8 cellular contexts compared by ENCODE assay signal in genomic region chr1:21956720-21957552, GRCh38. TPM values are rescaled to one million over a fixed set of nuclear protein-coding genes. Genes with fewer than 3 reads are reported as not detected.
A peak's percentile ranks its signal among the peaks of the same experiment; 100 is the strongest.
DNase-seq lines count a peak whose midpoint lies in the region; ATAC-seq, FAIRE-seq and TF ChIP-seq lines count a peak whose summit lies in the region.

No MANE protein-coding gene starts in this region.

- no peaks in the 10 kb centered on the region for H3K79me1 ChIP-seq in H1 (ENCODE audit: low read depth, low read length)

- no peak overlapping the region for H3K4me3 ChIP-seq in H1 (ENCODE audit: extremely low read depth in 1 of 4, insufficient read depth in 2 of 4, low read depth in 3 of 4, low read length in 4 of 4)

- no peaks in the 10 kb centered on the region for H3K79me2 ChIP-seq in H1 (ENCODE audit: control insufficient read depth in 1 of 2, insufficient read depth in 2 of 2, low read length in 2 of 2)

- H3K14ac ChIP-seq in H1 (ENCODE audit: insufficient read length), result no peak overlapping the region

- peak overlapping the region; percentile 93; the same call in 1 of the 2 replicates for H2BK12ac ChIP-seq in H1 (ENCODE audit: low read depth, low read length)

- H2BK5ac ChIP-seq in H1 (ENCODE audit: low read depth, low read length), result peak overlapping the region; percentile 53; the same call in 1 of the 2 replicates

- H3K27ac Mint-ChIP-seq in activated CD4-positive, alpha-beta T cell treated with anti-CD3 and anti-CD28 coated beads, Interleukin-2, amount 10 ng/mL, durations not matched to agents 7 days and 5 days, result peak overlapping the region; percentile 82

- no peak for FAIRE-seq in H1 (lab: Jason Lieb, UNC)

- no peaks in the 10 kb centered on the region for H4K20me1 ChIP-seq in H1 (replicated peaks in 1 of 2; ENCODE audit: control insufficient read depth in 1 of 2, insufficient read depth in 2 of 2, low read length in 2 of 2)

- no peaks in the 10 kb centered on the region for H3K9me3 ChIP-seq in H1 (ENCODE audit: insufficient read depth in 2 of 2, low read depth in 1 of 2, low read length in 1 of 2)

- peak overlapping the region; percentile 7 for H3K18ac ChIP-seq in H1 (ENCODE audit: extremely low read depth, low read length)

- H3K9ac ChIP-seq in H1 (replicated peaks in 1 of 4; ENCODE audit: extremely low read depth in 1 of 4, low read depth in 3 of 4, low read length in 3 of 4), result no peak overlapping the region

- no peak overlapping the region for H3K27ac ChIP-seq in H1 (ENCODE audit: low read depth, low read length)

- H4K91ac ChIP-seq in H1 (replicated peaks; ENCODE audit: insufficient read length, low read length), result peak overlapping the region; percentile 86

- no peak overlapping the region for H3K4me2 ChIP-seq in H1 (ENCODE audit: insufficient read depth in 1 of 2, low read depth in 2 of 2, low read length in 2 of 2)

- TF ChIP-seq CTCF in H1 (IDR thresholded peaks at IDR 0.05; ENCODE audit: control extremely low read depth in 1 of 3, insufficient read depth in 1 of 3, low read depth in 1 of 3, low read length in 3 of 3) (no peak), omental fat pad (IDR thresholded peaks at IDR 0.05) (no peak)

- no peaks in the 10 kb centered on the region for H3K9me3 Mint-ChIP-seq in activated CD4-positive, alpha-beta T cell treated with anti-CD3 and anti-CD28 coated beads, Interleukin-2, amount 10 ng/mL, durations not matched to agents 7 days and 5 days

- H4K5ac ChIP-seq in H1 (ENCODE audit: insufficient read length, low read depth, low read length), result no peak overlapping the region

- no peaks in the 10 kb centered on the region for H3K27me3 ChIP-seq in H1 (replicated peaks in 1 of 4; ENCODE audit: control insufficient read depth in 3 of 4, extremely low read depth in 1 of 4, insufficient read depth in 3 of 4, low read length in 3 of 4)

- no peak for TF ChIP-seq EP300 in H1 (IDR thresholded peaks at IDR 0.05; ENCODE audit: borderline replicate concordance in 1 of 2, low read depth in 2 of 2, low read length in 2 of 2)

- H3K27me3 Mint-ChIP-seq in activated CD4-positive, alpha-beta T cell treated with anti-CD3 and anti-CD28 coated beads, Interleukin-2, amount 10 ng/mL, durations not matched to agents 7 days and 5 days, result no peaks in the 10 kb centered on the region

- H2BK20ac ChIP-seq in H1 (ENCODE audit: low read length), result peak overlapping the region; percentile 97; the same call in 1 of the 2 replicates

- DNase-seq in Right ventricle myocardium inferior (ENCODE audit: missing footprints) (peak; percentile 74), cardiac septum (ENCODE audit: low spot score) (no peak), H1 (ENCODE audit: low read depth in 1 of 2, low spot score in 2 of 2) (no peak), omental fat pad (ENCODE audit: low spot score) (no peak), cerebellar nuclear complex (lab: John Stamatoyannopoulos, UW) (no peak)
- peak; percentile 58 for DNase-seq in activated CD4-positive, alpha-beta T cell treated with anti-CD3 and anti-CD28 coated beads, Interleukin-2, amount 10 ng/mL, durations not matched to agents 7 days and 5 days

- no peaks in the 10 kb centered on the region for H3K36me3 Mint-ChIP-seq in activated CD4-positive, alpha-beta T cell treated with anti-CD3 and anti-CD28 coated beads, Interleukin-2, amount 10 ng/mL, durations not matched to agents 7 days and 5 days (ENCODE audit: low read depth)

- 84% methylated on average over 18 of the region's 18 CpGs; no CpG with 5 or more reads in 1 of the 2 experiments for WGBS in H1 (ENCODE audit: extremely low coverage in 1 of 2, insufficient coverage in 1 of 2, insufficient read length in 1 of 2, insufficient replicate concordance in 2 of 2, low coverage in 1 of 2, low lambda C conversion rate in 2 of 2, missing lambda C conversion rate in 1 of 2), 2 experiments

- ATAC-seq in Right ventricle myocardium inferior (peak; percentile 77), omental fat pad (ENCODE audit: low FRiP score) (peak; percentile 87), GM21360 (IDR thresholded peaks at IDR 0.05; ENCODE audit: unreplicated experiment) (no peak), HG02588 (IDR thresholded peaks at IDR 0.05; ENCODE audit: unreplicated experiment) (no peak)

- intact Hi-C loops in Right ventricle myocardium inferior (cut with DNase I) (loop anchor here (2.0 to 5.0 kb wide), 2 partner anchors 46 to 60 kb away; no protein-coding TSS in a partner anchor), cardiac septum (cut with DNase I) (loop anchor here (2.0 kb wide), 1 partner anchor 62 kb away; no protein-coding TSS in a partner anchor)

- no peak overlapping the region for H3K23ac ChIP-seq in H1 (ENCODE audit: insufficient read length)

- H2AK5ac ChIP-seq in H1 (ENCODE audit: low read depth, low read length), result 0 out of 2 replicates have a peak overlapping the region, but pooled peaks have one; percentile 65

- H2BK120ac ChIP-seq in H1 (replicated peaks; ENCODE audit: low read depth, low read length), result peak overlapping the region; percentile 13

- no peak for TF ChIP-seq POLR2A in H1 (IDR thresholded peaks at IDR 0.05; ENCODE audit: control extremely low read depth in 1 of 2, low read depth in 2 of 2, low read length in 2 of 2)

- H2AFZ ChIP-seq in H1 (ENCODE audit: low read length), result peak overlapping the region; percentile 64

- TF ChIP-seq RAD21 in H1 (IDR thresholded peaks at IDR 0.05 in 1 of 2, conservative IDR thresholded peaks at IDR 0.05 in 1 of 2; ENCODE audit: low read depth in 2 of 2, low read length in 2 of 2), result no peak

- no peak overlapping the region for H3K4me3 Mint-ChIP-seq in activated CD4-positive, alpha-beta T cell treated with anti-CD3 and anti-CD28 coated beads, Interleukin-2, amount 10 ng/mL, durations not matched to agents 7 days and 5 days

- peaks cover 32% of the 10 kb centered on the region for H3K4me1 Mint-ChIP-seq in activated CD4-positive, alpha-beta T cell treated with anti-CD3 and anti-CD28 coated beads, Interleukin-2, amount 10 ng/mL, durations not matched to agents 7 days and 5 days

- H4K8ac ChIP-seq in H1 (ENCODE audit: extremely low read depth, insufficient read depth, low read length), result peak overlapping the region; percentile 79; the same call in 1 of the 2 replicates

- H3K4me1 ChIP-seq in H1 (replicated peaks in 1 of 4; ENCODE audit: control insufficient read depth in 3 of 4, insufficient read depth in 4 of 4, low read length in 3 of 4), result peaks cover 5 to 17% (median 11%) of the 10 kb centered on the region in 4 experiments; a peak in 6 of 7 replicates

- peak overlapping the region; percentile 1 for H3K4ac ChIP-seq in H1 (replicated peaks; ENCODE audit: insufficient read length, low read depth, low read length)

- POLR2A ChIA-PET in activated CD4-positive, alpha-beta T cell treated with anti-CD3 and anti-CD28 coated beads, Interleukin-2, amount 10 ng/mL, durations not matched to agents 7 days and 5 days (lab: Charles Lee), result no interaction called here
- POLR2A ChIA-PET in H1 (lab: Charles Lee; ENCODE audit: partially characterized antibody), result interaction anchor here (0.6 to 2.0 kb wide), 5 partner anchors 13 to 72 kb away, joined by 3 to 13 read pairs (median 5); partner anchors contain the start of gene HSPG2

- H3K23me2 ChIP-seq in H1 (ENCODE audit: low read depth, low read length), result no peaks in the 10 kb centered on the region

- no peak overlapping the region for H3K56ac ChIP-seq in H1 (replicated peaks; ENCODE audit: insufficient read length, low read depth, low read length)

- peak overlapping the region; percentile 4; the same call in 1 of the 2 replicates for H2BK15ac ChIP-seq in H1 (ENCODE audit: low read length)

- CTCF ChIA-PET in activated CD4-positive, alpha-beta T cell treated with anti-CD3 and anti-CD28 coated beads, Interleukin-2, amount 10 ng/mL, durations not matched to agents 7 days and 5 days (lab: Charles Lee), result no interaction called here
- CTCF ChIA-PET in H1 (lab: Charles Lee; ENCODE audit: partially characterized antibody), result interaction anchor here (0.6 to 1.7 kb wide), 5 partner anchors 17 to 126 kb away, joined by 3 to 5 read pairs (median 3); no protein-coding TSS in a partner anchor

- H3K36me3 ChIP-seq in H1 (ENCODE audit: control insufficient read depth in 2 of 4, insufficient read depth in 4 of 4, low read length in 3 of 4), result no peaks in the 10 kb centered on the region

RNA-seq across cellular contexts. Expression of gene HSPG2, which starts 19.8 kb away (rescaled TPM):
- total RNA-seq in Right ventricle myocardium inferior (269 TPM), cardiac septum (506 TPM), omental fat pad (100 to 1,000 TPM in 3 of 4 donors, 10 to 100 TPM in 1; 66.0 to 496 (median 198) TPM)
- total RNA-seq in activated CD4-positive, alpha-beta T cell treated with anti-CD3 and anti-CD28 coated beads, Interleukin-2, amount 10 ng/mL, durations not matched to agents 7 days and 5 days, result 1 to 10 TPM; 1.9 to 2.3 TPM
- 108 and 111 TPM in 2 replicates for total RNA-seq in H1 (2021; fragmentation: NEBNext Ultra II Directional; extraction: Animal tissue kit (Norgen Biotek cat#: 25700))
- polyA plus RNA-seq in H1 (2011; rRNA removed), result 17.8 and 27.7 TPM in 2 replicates
- polyA plus RNA-seq in H1 (2011; cell fraction: cytosol; rRNA removed), result 17.0 TPM
- polyA plus RNA-seq in H1 (2011; cell fraction: nucleus; rRNA removed), result 113 TPM
- 41.0 to 91.2 TPM (median 79.8 TPM) in 4 replicates for polyA plus RNA-seq in H1 (2012, experiment 1 of 2)
- 63.7 TPM for polyA plus RNA-seq in H1 (2012, experiment 2 of 2)
- 65.5 TPM for polyA plus RNA-seq in H1 (2013, experiment 1 of 2)
- 40.5 TPM for polyA plus RNA-seq in H1 (2013, experiment 2 of 2)
- 27.8 and 28.3 TPM in 2 replicates for polyA minus RNA-seq in H1 (2011; rRNA and poly(A)+ RNA removed)
- polyA minus RNA-seq in H1 (2011; cell fraction: cytosol; rRNA and poly(A)+ RNA removed), result 68.4 TPM
- polyA minus RNA-seq in H1 (2011; cell fraction: nucleus; rRNA and poly(A)+ RNA removed), result 87.7 TPM

RNA-seq across cellular contexts. Expression of gene CELA3B, which starts 19.9 kb away (rescaled TPM):
- total RNA-seq in Right ventricle myocardium inferior, result not detected
- total RNA-seq in cardiac septum, result not detected
- not detected for total RNA-seq in activated CD4-positive, alpha-beta T cell treated with anti-CD3 and anti-CD28 coated beads, Interleukin-2, amount 10 ng/mL, durations not matched to agents 7 days and 5 days
- not detected in 2 replicates for total RNA-seq in H1 (2021; fragmentation: NEBNext Ultra II Directional; extraction: Animal tissue kit (Norgen Biotek cat#: 25700))
- polyA plus RNA-seq in H1 (2011; rRNA removed), result not detected in 2 replicates
- polyA plus RNA-seq in H1 (2011; cell fraction: cytosol; rRNA removed), result not detected
- not detected for polyA plus RNA-seq in H1 (2011; cell fraction: nucleus; rRNA removed)
- not detected in 4 replicates for polyA plus RNA-seq in H1 (2012, experiment 1 of 2)
- polyA plus RNA-seq in H1 (2012, experiment 2 of 2), result not detected
- not detected for polyA plus RNA-seq in H1 (2013, experiment 1 of 2)
- polyA plus RNA-seq in H1 (2013, experiment 2 of 2), result not detected
- not detected in 2 replicates for polyA minus RNA-seq in H1 (2011; rRNA and poly(A)+ RNA removed)
- polyA minus RNA-seq in H1 (2011; cell fraction: cytosol; rRNA and poly(A)+ RNA removed), result not detected
- not detected for polyA minus RNA-seq in H1 (2011; cell fraction: nucleus; rRNA and poly(A)+ RNA removed)
- total RNA-seq in omental fat pad, result 1 to 10 TPM in 1 of 4 donors, not detected in 3; 2.0 TPM

RNA-seq across cellular contexts. Expression of gene CELA3A, which starts 44.5 kb away (rescaled TPM):
- total RNA-seq in Right ventricle myocardium inferior, result not detected
- not detected for total RNA-seq in cardiac septum
- not detected for total RNA-seq in activated CD4-positive, alpha-beta T cell treated with anti-CD3 and anti-CD28 coated beads, Interleukin-2, amount 10 ng/mL, durations not matched to agents 7 days and 5 days
- not detected in 2 replicates for total RNA-seq in H1 (2021; fragmentation: NEBNext Ultra II Directional; extraction: Animal tissue kit (Norgen Biotek cat#: 25700))
- polyA plus RNA-seq in H1 (2011; rRNA removed), result 0.09 TPM in 1 of 2 replicates, not detected in the other
- not detected for polyA plus RNA-seq in H1 (2011; cell fraction: cytosol; rRNA removed)
- not detected for polyA plus RNA-seq in H1 (2011; cell fraction: nucleus; rRNA removed)
- polyA plus RNA-seq in H1 (2012, experiment 1 of 2), result not detected in 4 replicates
- polyA plus RNA-seq in H1 (2012, experiment 2 of 2), result not detected
- polyA plus RNA-seq in H1 (2013, experiment 1 of 2), result not detected
- polyA plus RNA-seq in H1 (2013, experiment 2 of 2), result not detected
- not detected in 2 replicates for polyA minus RNA-seq in H1 (2011; rRNA and poly(A)+ RNA removed)
- not detected for polyA minus RNA-seq in H1 (2011; cell fraction: cytosol; rRNA and poly(A)+ RNA removed)
- not detected for polyA minus RNA-seq in H1 (2011; cell fraction: nucleus; rRNA and poly(A)+ RNA removed)
- total RNA-seq in omental fat pad, result 1 to 10 TPM in 1 of 4 donors, under 1 TPM in 1, not detected in 2; 0.74 to 2.4 TPM

Comparison
In these comparisons a context has a peak if more than half of its experiments do, and no peak if none do; other contexts are left out.
1. DNase-seq: peak in Right ventricle myocardium inferior (single experiment) and activated CD4-positive, alpha-beta T cell treated with anti-CD3 and anti-CD28 coated beads, Interleukin-2, amount 10 ng/mL, durations not matched to agents 7 days and 5 days (single experiment); none in cardiac septum (single experiment), H1 (0 of 2), omental fat pad (single experiment) and cerebellar nuclear complex (0 of 2).
2. ATAC-seq: peak in Right ventricle myocardium inferior (single experiment) and omental fat pad (single experiment); none in GM21360 (single experiment) and HG02588 (single experiment).
3. RNA of gene HSPG2, which starts 19.8 kb away (total RNA-seq): 506 TPM in cardiac septum (single experiment), 269 TPM in Right ventricle myocardium inferior (single experiment), 66.0 to 496 TPM in omental fat pad and 108 to 111 TPM in H1; 1.9 to 2.3 TPM in activated CD4-positive, alpha-beta T cell treated with anti-CD3 and anti-CD28 coated beads, Interleukin-2, amount 10 ng/mL, durations not matched to agents 7 days and 5 days; every median in the first group is over 10 times any median in the second.